Comparison of ENCODE assay signal across 23 cellular contexts in genomic region chr10:91567815-91568214, GRCh38.
DNase-seq lines count a peak whose midpoint lies in the region; ATAC-seq, FAIRE-seq and TF ChIP-seq lines count a peak whose summit lies in the region.
"Had no signal": no experiment of that assay in that cellular context is flagged by ENCODE, and none has a peak within 500 bp of the region (broad histone marks: within the 10 kb centered on the region; RNA-seq: fewer than 3 reads in every experiment).

No MANE protein-coding gene starts in this region.

- RAD21 ChIA-PET in GM12878 (lab: Charles Lee; ENCODE audit: unreplicated experiment): no interaction called here

- intact Hi-C loops in GM12878 (cut with micrococcal nuclease; ENCODE audit: unreplicated experiment): no loop called here
- intact Hi-C loops in activated CD4-positive, alpha-beta memory T cell treated with anti-CD3 and anti-CD28 coated beads for 36 hours (cut with micrococcal nuclease): no loop called here

- H3K9ac ChIP-seq in GM23248 (no peak overlapping the region), GM12878 (ENCODE audit: control insufficient read depth, insufficient read depth, low read length) (no peak overlapping the region)

- H3F3A ChIP-seq in GM23248 (ENCODE audit: insufficient read depth): peaks cover 10% of the 10 kb centered on the region; the same call in 1 of the 2 replicates

- H3K4me3 ChIP-seq in GM23248: no peak overlapping the region
- H3K4me3 ChIP-seq in GM12878: no peak overlapping the region
- H3K4me3 ChIP-seq: PC-9, SJCRH30 had no signal

- H3K4me3 Mint-ChIP-seq in activated CD4-positive, alpha-beta memory T cell treated with anti-CD3 and anti-CD28 coated beads for 36 hours: no peak overlapping the region
- no peak overlapping the region for H3K4me3 Mint-ChIP-seq in WTC11
- H3K4me3 Mint-ChIP-seq: CD14-positive monocyte had no signal

- H3K27ac ChIP-seq in GM23248: no peak overlapping the region
- no peak overlapping the region for H3K27ac ChIP-seq in GM12878 (ENCODE audit: control insufficient read depth, insufficient read depth)
- peak overlapping the region; percentile 4 for H3K27ac ChIP-seq in foreskin keratinocyte
- H3K27ac ChIP-seq: HL-60, PC-9, SJCRH30 had no signal

- SMC1A ChIA-PET in GM12878 (lab: Charles Lee; ENCODE audit: uncharacterized antibody, unreplicated experiment): interaction anchor here (1.2 kb wide), 1 partner anchor 43 kb away, joined by 3 read pairs; no protein-coding TSS in a partner anchor

- H3K27ac Mint-ChIP-seq in activated CD4-positive, alpha-beta memory T cell treated with anti-CD3 and anti-CD28 coated beads for 36 hours: no peak overlapping the region
- H3K27ac Mint-ChIP-seq in WTC11: no peak overlapping the region
- H3K27ac Mint-ChIP-seq: CD14-positive monocyte had no signal

- H3K9me3 ChIP-seq in GM23248 (ENCODE audit: low read depth) (no peaks in the 10 kb centered on the region), GM12878 (replicated peaks; ENCODE audit: control insufficient read depth, insufficient read depth, low read length) (no peaks in the 10 kb centered on the region; the same call in 2 of the 3 replicates)
- H3K9me3 ChIP-seq: SJCRH30 had no signal

- TF ChIP-seq RAD21 in GM12878 (IDR thresholded peaks at IDR 0.05; ENCODE audit: insufficient read depth, low read depth, low read length): no peak

- ATAC-seq in GM12878: peak; percentile 44; the same call in 2 of the 3 replicates
- ATAC-seq in foreskin keratinocyte: peak; percentile 40
- no peak for ATAC-seq in WTC11

- WGBS in GM23248 (ENCODE audit: low coverage in 1 of 2, low lambda C conversion rate in 2 of 2, missing lambda C conversion rate in 2 of 2), 2 experiments: 61 to 64% methylated on average over 3 of the region's 3 CpGs
- 32% methylated on average over 3 of the region's 3 CpGs for WGBS in GM12878 (ENCODE audit: insufficient coverage, insufficient replicate concordance, low lambda C conversion rate, missing lambda C conversion rate)

- H4K20me1 ChIP-seq in GM23248 (ENCODE audit: insufficient read depth) (no peaks in the 10 kb centered on the region), GM12878 (ENCODE audit: control insufficient read depth, insufficient read depth) (no peaks in the 10 kb centered on the region)

- H3K9me2 ChIP-seq in GM23248 (ENCODE audit: insufficient read depth): no peaks in the 10 kb centered on the region

- peak; percentile 46 for DNase-seq in GM23248
- DNase-seq in GM12878 (ENCODE audit: low read depth, low spot score): no peak
- peak in 1 of 2 donors; percentile 74 for DNase-seq in foreskin keratinocyte
- DNase-seq in renal cortical epithelial cell (ENCODE audit: low read depth): peak; percentile 84
- DNase-seq in GOT3 (lab: John Stamatoyannopoulos, UW): no peak
- no peak for DNase-seq in activated CD4-positive, alpha-beta memory T cell treated with anti-CD3 and anti-CD28 coated beads for 36 hours
- DNase-seq in WTC11 (ENCODE audit: low spot score): no peak
- DNase-seq: DMS 273 treated with DMSO at 0.1 percent for 48 hours, DND-41, MM.1S, NCI-H1092, NCI-H1436 treated with DMSO at 0.1 percent for 48 hours, NCI-H2029, NCI-H345, NCI-H526, PC-9, SJCRH30 had no signal

- no peak for TF ChIP-seq EP300 in GM12878 (IDR thresholded peaks at IDR 0.05; ENCODE audit: borderline replicate concordance in 1 of 2, control insufficient read depth in 1 of 2, low read depth in 2 of 2, low read length in 2 of 2)

- peaks cover 24% of the 10 kb centered on the region for H3K4me1 ChIP-seq in GM23248 (ENCODE audit: insufficient read depth)
- no peaks in the 10 kb centered on the region for H3K4me1 ChIP-seq in GM12878 (ENCODE audit: control insufficient read depth, insufficient read depth, low read length)
- H3K4me1 ChIP-seq in foreskin keratinocyte: peaks cover 8% of the 10 kb centered on the region
- H3K4me1 ChIP-seq: SJCRH30 had no signal

- no peak overlapping the region for H3K4me2 ChIP-seq in GM23248 (ENCODE audit: unreplicated experiment)
- no peak overlapping the region for H3K4me2 ChIP-seq in GM12878 (ENCODE audit: control insufficient read depth, insufficient read depth)
- H3K4me2 ChIP-seq: PC-9 had no signal

- no peaks in the 10 kb centered on the region for H3K36me3 Mint-ChIP-seq in activated CD4-positive, alpha-beta memory T cell treated with anti-CD3 and anti-CD28 coated beads for 36 hours
- no peaks in the 10 kb centered on the region for H3K36me3 Mint-ChIP-seq in WTC11
- H3K36me3 Mint-ChIP-seq: CD14-positive monocyte had no signal

- TF ChIP-seq POLR2A in GM12878 (IDR thresholded peaks at IDR 0.05; ENCODE audit: low read depth, low read length): no peak

- peaks cover 3% of the 10 kb centered on the region for H3K27me3 Mint-ChIP-seq in activated CD4-positive, alpha-beta memory T cell treated with anti-CD3 and anti-CD28 coated beads for 36 hours
- H3K27me3 Mint-ChIP-seq in WTC11 (ENCODE audit: low read depth): no peaks in the 10 kb centered on the region

- H3K9me3 Mint-ChIP-seq in activated CD4-positive, alpha-beta memory T cell treated with anti-CD3 and anti-CD28 coated beads for 36 hours: no peaks in the 10 kb centered on the region
- H3K9me3 Mint-ChIP-seq in WTC11: peaks cover 8% of the 10 kb centered on the region

- H3K4me1 Mint-ChIP-seq in activated CD4-positive, alpha-beta memory T cell treated with anti-CD3 and anti-CD28 coated beads for 36 hours (ENCODE audit: low read depth): no peaks in the 10 kb centered on the region
- H3K4me1 Mint-ChIP-seq in WTC11: peaks cover 6% of the 10 kb centered on the region
- H3K4me1 Mint-ChIP-seq: CD14-positive monocyte had no signal

- H3K79me2 ChIP-seq in GM23248 (ENCODE audit: insufficient read depth) (no peaks in the 10 kb centered on the region), GM12878 (ENCODE audit: control insufficient read depth, insufficient read depth, low read length) (no peaks in the 10 kb centered on the region)

- in situ Hi-C loops in GM23248 (cut with MboI) (no loop called here), GM12878 (cut with MboI) (no loop called here)

- BruUV-seq in GM12878 (replicated peaks; lab: Mats Ljungman, UMichigan): no TSS peak

- H3K27me3 ChIP-seq in GM23248 (replicated peaks; ENCODE audit: insufficient read depth): no peaks in the 10 kb centered on the region
- H3K27me3 ChIP-seq in GM12878 (replicated peaks in 1 of 2; ENCODE audit: control insufficient read depth in 2 of 2, insufficient read depth in 2 of 2, low read length in 1 of 2): no peaks in the 10 kb centered on the region
- H3K27me3 ChIP-seq in foreskin keratinocyte: no peaks in the 10 kb centered on the region
- H3K27me3 ChIP-seq: SJCRH30 had no signal

- H2AFZ ChIP-seq in GM23248 (no peak overlapping the region), GM12878 (ENCODE audit: control insufficient read depth, low read depth, low read length) (no peak overlapping the region)
- H2AFZ ChIP-seq: PC-9 had no signal

- FAIRE-seq in GM12878 (lab: Jason Lieb, UNC): no peak
- FAIRE-seq: G401.6, GM19239, H1, HTR-8/SVneo had no signal

- H3K36me3 ChIP-seq in GM23248 (ENCODE audit: low read depth): no peaks in the 10 kb centered on the region
- H3K36me3 ChIP-seq in GM12878 (ENCODE audit: control insufficient read depth in 2 of 2, insufficient read depth in 2 of 2, low read length in 1 of 2): no peaks in the 10 kb centered on the region
- H3K36me3 ChIP-seq: SJCRH30 had no signal

- POLR2A ChIA-PET in GM12878 (lab: Charles Lee) (no interaction called here), WTC11 (lab: Charles Lee) (no interaction called here)
- POLR2A ChIA-PET in activated CD4-positive, alpha-beta memory T cell treated with anti-CD3 and anti-CD28 coated beads for 36 hours (lab: Charles Lee): no interaction called here

- TF ChIP-seq CTCF in GM12878 (IDR thresholded peaks at IDR 0.05 in 2 of 3, conservative IDR thresholded peaks at IDR 0.05 in 1 of 3; ENCODE audit: control insufficient read depth in 2 of 3, extremely low read depth in 1 of 3, insufficient read depth in 1 of 3, low read depth in 3 of 3, low read length in 3 of 3): no peak
- no peak for TF ChIP-seq CTCF in foreskin keratinocyte (conservative IDR thresholded peaks at IDR 0.05)
- no peak for TF ChIP-seq CTCF in WTC11 (IDR thresholded peaks at IDR 0.05)

- CTCF ChIA-PET in GM12878 (lab: Yijun Ruan, JAX) (no interaction called here), WTC11 (lab: Charles Lee) (no interaction called here)
- CTCF ChIA-PET in activated CD4-positive, alpha-beta memory T cell treated with anti-CD3 and anti-CD28 coated beads for 36 hours (lab: Charles Lee): no interaction called here

TF ChIP-seq in GM12878, 131 proteins besides CTCF, POLR2A, EP300 and RAD21:
- TF ChIP-seq ETV6 (conservative IDR thresholded peaks at IDR 0.05 in 1 of 2, IDR thresholded peaks at IDR 0.05 in 1 of 2; ENCODE audit: borderline replicate concordance in 1 of 2, low read depth in 1 of 2) (no peak), CHD1 (IDR thresholded peaks at IDR 0.05; ENCODE audit: low read depth, low read length) (no peak), TARDBP (IDR thresholded peaks at IDR 0.05; ENCODE audit: borderline replicate concordance) (no peak)
TF ChIP-seq in GM12878: peak in this region for 0.

TF ChIP-seq in WTC11, 78 proteins besides CTCF, POLR2A, EP300 and RAD21 (continues in another document):
- TF ChIP-seq CBFB (CRISPR knock-in tag; IDR thresholded peaks at IDR 0.05; ENCODE audit: low read depth) (no peak), ZNF121 (CRISPR knock-in tag; IDR thresholded peaks at IDR 0.05) (no peak), ZNF671 (CRISPR knock-in tag; IDR thresholded peaks at IDR 0.05) (no peak), MXD4 (CRISPR knock-in tag; IDR thresholded peaks at IDR 0.05; ENCODE audit: borderline replicate concordance) (no peak), TCF7 (CRISPR knock-in tag; IDR thresholded peaks at IDR 0.05; ENCODE audit: low read depth) (no peak), AR (CRISPR knock-in tag; IDR thresholded peaks at IDR 0.05) (no peak)

Comparison
In these comparisons a context has a peak if more than half of its experiments do, and no peak if none do; other contexts are left out.
1. DNase-seq: peak in GM23248 (single experiment) and renal cortical epithelial cell (single experiment); none in GM12878 (single experiment), GOT3 (single experiment), activated CD4-positive, alpha-beta memory T cell treated with anti-CD3 and anti-CD28 coated beads for 36 hours (single experiment) and WTC11 (single experiment).